9 cellular contexts compared by ENCODE assay signal in the genomic region with DNA sequence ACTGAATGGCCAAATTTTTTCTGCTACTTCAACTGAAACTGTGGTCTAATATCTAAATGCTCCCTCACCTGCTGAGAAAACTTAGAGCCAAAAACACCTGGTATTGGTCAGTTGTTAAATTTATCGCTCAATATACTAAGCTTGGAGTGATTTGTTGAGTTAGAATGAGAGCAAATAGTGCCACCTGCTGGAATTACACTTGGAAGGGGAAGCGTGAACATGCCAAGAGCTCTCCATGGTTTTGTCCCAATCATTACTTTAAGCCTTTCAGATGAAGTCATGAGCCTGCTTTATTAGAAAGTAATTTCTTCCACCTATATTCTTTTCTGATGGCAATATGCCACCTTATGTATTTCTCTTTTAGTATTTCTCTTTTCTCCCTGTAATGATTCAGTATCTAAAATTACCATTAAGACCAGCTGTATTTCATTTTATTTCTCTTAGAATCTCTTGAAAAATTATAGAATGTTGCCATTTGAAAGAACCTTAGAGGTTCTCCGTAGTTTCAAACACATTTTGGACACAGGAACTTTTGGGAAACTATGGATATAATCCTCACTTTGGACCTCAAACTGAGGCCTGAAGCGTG.
DNase-seq lines count a peak whose midpoint lies in the region; ATAC-seq and TF ChIP-seq lines count a peak whose summit lies in the region.
"Had no signal": no experiment of that assay in that cellular context is flagged by ENCODE, and none has a peak within 500 bp of the region (broad histone marks: within the 10 kb centered on the region; RNA-seq: fewer than 3 reads in every experiment).

No MANE protein-coding gene starts in this region.

- H3K4me3 Mint-ChIP-seq in CD4-positive, alpha-beta T cell, result no peak overlapping the region
- H3K4me3 Mint-ChIP-seq: CD4-positive, CD25-positive, alpha-beta regulatory T cell had no signal

- intact Hi-C loops in CD4-positive, alpha-beta T cell (cut with DNase I, micrococcal nuclease), result no loop called here

- H3K36me3 Mint-ChIP-seq in CD4-positive, alpha-beta T cell (ENCODE audit: low read depth), result no peaks in the 10 kb centered on the region
- H3K36me3 Mint-ChIP-seq: CD4-positive, CD25-positive, alpha-beta regulatory T cell had no signal

- no peaks in the 10 kb centered on the region for H3K27me3 ChIP-seq in CD4-positive, alpha-beta T cell (ENCODE audit: control insufficient read depth, insufficient read depth, low read length)

- CTCF ChIA-PET in CD4-positive, alpha-beta T cell (lab: Charles Lee), result interaction anchor here (0.8 kb wide), 1 partner anchor 14 kb away, joined by 3 read pairs; no protein-coding TSS in a partner anchor

- peaks cover 6% of the 10 kb centered on the region for H3K9me3 ChIP-seq in CD4-positive, alpha-beta T cell (ENCODE audit: control insufficient read depth, low read length)

- H3K27me3 Mint-ChIP-seq in CD4-positive, alpha-beta T cell, result peaks cover 7% of the 10 kb centered on the region

- DNase-seq in NCI-H2196 treated with DMSO at 0.1 percent for 48 hours (lab: John Stamatoyannopoulos, UW; ENCODE audit: unreplicated experiment) (peak; percentile 23), NCI-H2196 (lab: John Stamatoyannopoulos, UW; ENCODE audit: unreplicated experiment) (no peak), HuH-7 (ENCODE audit: low spot score) (peak; percentile 33), OCI-M1 (lab: John Stamatoyannopoulos, UW) (peak; percentile 67), fibroblast of pulmonary artery (ENCODE audit: low read depth) (peak; percentile 68), retinal pigment epithelial cell (ENCODE audit: low read depth) (peak; percentile 2)
- no peak for DNase-seq in CD4-positive, alpha-beta T cell

- ATAC-seq in CD4-positive, alpha-beta T cell (ENCODE audit: poor library complexity), result no peak
- ATAC-seq in GM21619 (IDR thresholded peaks at IDR 0.05; ENCODE audit: unreplicated experiment), result no peak

- POLR2A ChIA-PET in CD4-positive, alpha-beta T cell (lab: Charles Lee), result no interaction called here

- H3K4me1 Mint-ChIP-seq in CD4-positive, alpha-beta T cell (ENCODE audit: low read depth), result no peaks in the 10 kb centered on the region
- H3K4me1 Mint-ChIP-seq: CD4-positive, CD25-positive, alpha-beta regulatory T cell had no signal

- H3K4me3 ChIP-seq in fibroblast of pulmonary artery (replicated peaks; ENCODE audit: low read depth, low read length), result no peak overlapping the region
- no peak overlapping the region for H3K4me3 ChIP-seq in retinal pigment epithelial cell (ENCODE audit: low read length)

- TF ChIP-seq CTCF in fibroblast of pulmonary artery (IDR thresholded peaks at IDR 0.05; ENCODE audit: low read length, missing control alignments) (peak; percentile 72), retinal pigment epithelial cell (conservative IDR thresholded peaks at IDR 0.05; ENCODE audit: low read depth, low read length) (peak; percentile 47)
- TF ChIP-seq CTCF in CD4-positive, alpha-beta T cell (IDR thresholded peaks at IDR 0.05), result no peak

- H3K27ac Mint-ChIP-seq in CD4-positive, alpha-beta T cell, result no peak overlapping the region
- H3K27ac Mint-ChIP-seq: CD4-positive, CD25-positive, alpha-beta regulatory T cell had no signal

- H3K27ac ChIP-seq in CD4-positive, alpha-beta T cell (ENCODE audit: low read depth, low read length), result no peak overlapping the region

- no peaks in the 10 kb centered on the region for H3K9me3 Mint-ChIP-seq in CD4-positive, alpha-beta T cell

Comparison
In these comparisons a context has a peak if more than half of its experiments do, and no peak if none do; other contexts are left out.
1. DNase-seq: peak in NCI-H2196 treated with DMSO at 0.1 percent for 48 hours (single experiment), HuH-7 (single experiment), OCI-M1 (single experiment), fibroblast of pulmonary artery (single experiment) and retinal pigment epithelial cell (single experiment); none in NCI-H2196 (single experiment) and CD4-positive, alpha-beta T cell (0 of 10).